ENCODE assay signal across 19 cellular contexts in the genomic region with DNA sequence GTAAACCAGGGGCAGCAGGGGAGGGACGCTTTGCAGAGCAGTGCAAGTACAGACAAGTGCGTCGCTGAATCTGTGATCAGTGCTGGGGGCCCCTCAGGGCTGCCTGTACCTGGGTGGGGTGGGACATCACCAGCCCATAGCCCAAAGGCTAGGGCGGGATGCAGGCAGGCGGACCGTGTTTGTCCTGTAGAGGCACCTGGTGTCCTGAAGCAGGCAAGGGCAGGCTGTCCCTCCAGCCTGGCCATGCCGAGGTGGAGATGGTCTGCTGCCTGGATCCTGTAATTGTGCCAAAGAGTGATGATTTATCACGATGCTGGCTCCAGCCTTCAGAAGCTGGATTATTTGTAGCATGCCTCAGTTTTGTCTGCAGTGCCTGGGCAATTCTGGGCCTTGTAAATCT.
DNase-seq lines count a peak whose midpoint lies in the region; ATAC-seq and TF ChIP-seq lines count a peak whose summit lies in the region.
"Had no signal": no experiment of that assay in that cellular context is flagged by ENCODE, and none has a peak within 500 bp of the region (broad histone marks: within the 10 kb centered on the region; RNA-seq: fewer than 3 reads in every experiment).

No MANE protein-coding gene starts in this region.

- 79 to 82% methylated on average over 8 of the region's 8 CpGs for WGBS in sigmoid colon, 2 donors

- no peaks in the 10 kb centered on the region for H3K27me3 ChIP-seq in sigmoid colon
- H3K27me3 ChIP-seq: testis had no signal

- TF ChIP-seq POLR2A in sigmoid colon (IDR thresholded peaks at IDR 0.05) = no peak

- intact Hi-C loops in sigmoid colon (cut with DNase I) = no loop called here

- H3K4me3 ChIP-seq in fibroblast of villous mesenchyme (ENCODE audit: low read depth, low read length) = no peak overlapping the region
- no peak overlapping the region for H3K4me3 ChIP-seq in sigmoid colon
- H3K4me3 ChIP-seq: testis had no signal

- no peaks in the 10 kb centered on the region for H3K9me3 ChIP-seq in sigmoid colon
- H3K9me3 ChIP-seq: neutrophil, testis had no signal

- peaks cover 0 to 24% (median 20%) of the 10 kb centered on the region in 4 donors for H3K4me1 ChIP-seq in sigmoid colon

- H3K36me3 ChIP-seq in sigmoid colon = no peaks in the 10 kb centered on the region
- H3K36me3 ChIP-seq: neutrophil had no signal

- TF ChIP-seq EP300 in sigmoid colon (IDR thresholded peaks at IDR 0.05) = no peak

- DNase-seq in DMS79 treated with DMSO at 0.1 percent for 48 hours (lab: John Stamatoyannopoulos, UW) (peak; percentile 40), DMS79 (lab: John Stamatoyannopoulos, UW) (no peak), NCI-H69 (lab: John Stamatoyannopoulos, UW) (peak; percentile 24), fibroblast of villous mesenchyme (ENCODE audit: low read depth) (peak; percentile 48), sigmoid colon (no peak)
- no peak for DNase-seq in stimulated activated CD4-positive, alpha-beta T cell treated with anti-CD3 and anti-CD28 coated beads, Interleukin-15, amount 100 ng/mL, for 24 hours
- DNase-seq in activated naive CD4-positive, alpha-beta T cell treated with anti-CD3 and anti-CD28 coated beads, Interleukin-2, amount 50 U/mL, for 16 hours = no peak
- DNase-seq: activated CD4-positive, alpha-beta T cell treated with anti-CD3 and anti-CD28 coated beads, Interleukin-2, amount 50 U/mL, for 4 hours; activated T-cell treated with anti-CD3 and anti-CD28 coated beads, Interleukin-2, amount 50 U/mL, for 72 hours; CD4-positive, alpha-beta T cell; effector memory CD8-positive, alpha-beta T cell; foreskin melanocyte; GF-D8; NCI-H1048; NCI-H510A; stimulated activated CD4-positive, alpha-beta T cell treated with anti-CD3 and anti-CD28 coated beads, Interleukin-4, amount 100 ng/mL, for 4 hours had no signal

- ATAC-seq in HG03175 (IDR thresholded peaks at IDR 0.05; ENCODE audit: unreplicated experiment) = no peak
- ATAC-seq: activated T-cell treated with anti-CD3 and anti-CD28 coated beads, Interleukin-2, amount 50 U/mL, for 72 hours; effector memory CD8-positive, alpha-beta T cell had no signal

- no peak for TF ChIP-seq CTCF in fibroblast of villous mesenchyme (IDR thresholded peaks at IDR 0.05; ENCODE audit: insufficient read depth, low read depth, low read length)
- no peak for TF ChIP-seq CTCF in sigmoid colon (IDR thresholded peaks at IDR 0.05)

- peak overlapping the region in 3 of 4 donors; percentile 27 to 55 (median 33) for H3K27ac ChIP-seq in sigmoid colon
- H3K27ac ChIP-seq: neutrophil had no signal

Comparison
In these comparisons a context has a peak if more than half of its experiments do, and no peak if none do; other contexts are left out.
1. DNase-seq: peak in DMS79 treated with DMSO at 0.1 percent for 48 hours (single experiment), NCI-H69 (single experiment) and fibroblast of villous mesenchyme (single experiment); none in DMS79 (single experiment), sigmoid colon (single experiment), stimulated activated CD4-positive, alpha-beta T cell treated with anti-CD3 and anti-CD28 coated beads, Interleukin-15, amount 100 ng/mL, for 24 hours (single experiment) and activated naive CD4-positive, alpha-beta T cell treated with anti-CD3 and anti-CD28 coated beads, Interleukin-2, amount 50 U/mL, for 16 hours (single experiment).